ENCODE assay signal across 21 cellular contexts in genomic region chr11:106608677-106609076, GRCh38.
DNase-seq lines count a peak whose midpoint lies in the region; ATAC-seq and TF ChIP-seq lines count a peak whose summit lies in the region.
"Had no signal": no experiment of that assay in that cellular context is flagged by ENCODE, and none has a peak within 500 bp of the region (broad histone marks: within the 10 kb centered on the region; RNA-seq: fewer than 3 reads in every experiment).

No MANE protein-coding gene starts in this region.

- peaks cover 11% of the 10 kb centered on the region for H3K4me1 ChIP-seq in PC-3 (ENCODE audit: insufficient read depth, low read length)
- H3K4me1 ChIP-seq: body of pancreas, right atrium auricular region had no signal

- no peaks in the 10 kb centered on the region for H3K27me3 ChIP-seq in PC-3 (ENCODE audit: low read length)
- H3K27me3 ChIP-seq: body of pancreas, right atrium auricular region had no signal

- H3K79me2 ChIP-seq in PC-3 (ENCODE audit: low read length) = no peaks in the 10 kb centered on the region

- ATAC-seq in PC-3 (peak; percentile 99), HG03135 (IDR thresholded peaks at IDR 0.05; ENCODE audit: unreplicated experiment) (no peak)
- ATAC-seq: body of pancreas, HepG2 had no signal

- H3K9me3 ChIP-seq in PC-3 (ENCODE audit: low read length) = no peaks in the 10 kb centered on the region
- H3K9me3 ChIP-seq: body of pancreas, right atrium auricular region had no signal

- no peaks in the 10 kb centered on the region for H3K27me3 Mint-ChIP-seq in activated naive CD4-positive, alpha-beta T cell treated with anti-CD3 and anti-CD28 coated beads, Interleukin-2, amount 10 ng/mL, durations not matched to agents 7 days and 5 days

- no peaks in the 10 kb centered on the region for H3K36me3 Mint-ChIP-seq in activated naive CD4-positive, alpha-beta T cell treated with anti-CD3 and anti-CD28 coated beads, Interleukin-2, amount 10 ng/mL, durations not matched to agents 7 days and 5 days

- intact Hi-C loops in PC-3 (cut with micrococcal nuclease) = no loop called here

- H3K27ac Mint-ChIP-seq in activated naive CD4-positive, alpha-beta T cell treated with anti-CD3 and anti-CD28 coated beads, Interleukin-2, amount 10 ng/mL, durations not matched to agents 7 days and 5 days = no peak overlapping the region

- H3K4me1 Mint-ChIP-seq in activated naive CD4-positive, alpha-beta T cell treated with anti-CD3 and anti-CD28 coated beads, Interleukin-2, amount 10 ng/mL, durations not matched to agents 7 days and 5 days = no peaks in the 10 kb centered on the region

- no peaks in the 10 kb centered on the region for H3F3A ChIP-seq in PC-3 (ENCODE audit: low read length, unreplicated experiment)

- TF ChIP-seq CTCF in PC-3 (conservative IDR thresholded peaks at IDR 0.05; ENCODE audit: low read depth, low read length) (no peak), epithelial cell of proximal tubule (conservative IDR thresholded peaks at IDR 0.05; ENCODE audit: low read depth, low read length) (no peak)

- H3K36me3 ChIP-seq in PC-3 (ENCODE audit: low read depth, low read length) = no peaks in the 10 kb centered on the region
- H3K36me3 ChIP-seq: right atrium auricular region had no signal

- H3K4me3 Mint-ChIP-seq in activated naive CD4-positive, alpha-beta T cell treated with anti-CD3 and anti-CD28 coated beads, Interleukin-2, amount 10 ng/mL, durations not matched to agents 7 days and 5 days = no peak overlapping the region

- 0 out of 2 replicates have a peak overlapping the region, but pooled peaks have one; percentile 1 for H3K4me2 ChIP-seq in PC-3 (ENCODE audit: low read length)

- H3K9me2 ChIP-seq in PC-3 (replicated peaks; ENCODE audit: low read length) = no peaks in the 10 kb centered on the region

- peaks cover 1% of the 10 kb centered on the region for H3K9me3 Mint-ChIP-seq in activated naive CD4-positive, alpha-beta T cell treated with anti-CD3 and anti-CD28 coated beads, Interleukin-2, amount 10 ng/mL, durations not matched to agents 7 days and 5 days

- CTCF ChIA-PET in PC-3 (lab: Charles Lee) = no interaction called here
- CTCF ChIA-PET in activated naive CD4-positive, alpha-beta T cell treated with anti-CD3 and anti-CD28 coated beads, Interleukin-2, amount 10 ng/mL, durations not matched to agents 7 days and 5 days (lab: Charles Lee) = no interaction called here

- no peak overlapping the region for H3K9ac ChIP-seq in PC-3 (ENCODE audit: low read length)

- no peaks in the 10 kb centered on the region for H4K20me1 ChIP-seq in PC-3 (ENCODE audit: low read length)

- 0 out of 2 replicates have a peak overlapping the region, but pooled peaks have one; percentile 6 for H2AFZ ChIP-seq in PC-3 (ENCODE audit: low read length)

- POLR2A ChIA-PET in PC-3 (lab: Charles Lee; ENCODE audit: unreplicated experiment) = interaction anchor here (0.5 kb wide), 1 partner anchor 641 kb away, joined by 4 read pairs; no protein-coding TSS in a partner anchor

- peak; percentile 4 for DNase-seq in EH (ENCODE audit: low read depth)
- peak; percentile 79 for DNase-seq in PC-3
- DNase-seq in epithelial cell of proximal tubule (ENCODE audit: low read depth) = peak; percentile 23
- DNase-seq in kidney tubule cell (ENCODE audit: low spot score) = peak; percentile 49
- no peak for DNase-seq in NCI-H446 (lab: John Stamatoyannopoulos, UW)
- DNase-seq in middle frontal gyrus (ENCODE audit: extremely low spot score, low spot score) = no peak
- DNase-seq in activated naive CD4-positive, alpha-beta T cell treated with anti-CD3 and anti-CD28 coated beads, Interleukin-2, amount 10 ng/mL, durations not matched to agents 7 days and 5 days = no peak
- DNase-seq: activated CD8-positive, alpha-beta memory T cell treated with anti-CD3 and anti-CD28 coated beads for 24 hours; activated naive CD4-positive, alpha-beta T cell treated with anti-CD3 and anti-CD28 coated beads, Interleukin-2, amount 50 U/mL, for 16 hours; activated T-cell treated with anti-CD3 and anti-CD28 coated beads, Interleukin-2, amount 50 U/mL, for 48 hours; body of pancreas; COR-L47; GOT3; NCI-H1436 treated with DMSO at 0.1 percent for 48 hours; occipital lobe; T1000 had no signal

- H3K4me3 ChIP-seq in PC-3 (ENCODE audit: low read length) (no peak overlapping the region), epithelial cell of proximal tubule (ENCODE audit: low read depth, low read length) (no peak overlapping the region)
- H3K4me3 ChIP-seq: body of pancreas, coronary artery, right atrium auricular region, SK-N-MC had no signal

- H3K27ac ChIP-seq in PC-3 (ENCODE audit: low read length) = peak overlapping the region; percentile 27
- H3K27ac ChIP-seq: body of pancreas, coronary artery, right atrium auricular region, SK-N-MC had no signal

- no TSS peak for BruUV-seq in PC-3 (replicated peaks; lab: Mats Ljungman, UMichigan)

Comparison
In these comparisons a context has a peak if more than half of its experiments do, and no peak if none do; other contexts are left out.
1. DNase-seq: peak in EH (single experiment), PC-3 (single experiment), epithelial cell of proximal tubule (single experiment) and kidney tubule cell (single experiment); none in NCI-H446 (0 of 2), middle frontal gyrus (single experiment) and activated naive CD4-positive, alpha-beta T cell treated with anti-CD3 and anti-CD28 coated beads, Interleukin-2, amount 10 ng/mL, durations not matched to agents 7 days and 5 days (single experiment).